8 cellular contexts compared by ENCODE assay signal in genomic region chr7:106598663-106599342, GRCh38.
DNase-seq lines count a peak whose midpoint lies in the region; ATAC-seq and TF ChIP-seq lines count a peak whose summit lies in the region.

No MANE protein-coding gene starts in this region.

- 8 to 11% methylated on average over 6 of the region's 6 CpGs for WGBS in lower leg skin, 2 donors

- H3K9me3 Mint-ChIP-seq in activated CD4-positive, alpha-beta T cell treated with anti-CD3 and anti-CD28 coated beads for 36 hours (ENCODE audit: low read depth) = no peaks in the 10 kb centered on the region
- no peaks in the 10 kb centered on the region for H3K9me3 Mint-ChIP-seq in dendritic cell treated with granulocyte-macrophage colony-stimulating factor and Interleukin-4, amounts not matched to agents 40 ng/mL and 50 ng/mL, for 4 days

- H3K27ac Mint-ChIP-seq in activated CD4-positive, alpha-beta T cell treated with anti-CD3 and anti-CD28 coated beads for 36 hours = no peak overlapping the region
- peak overlapping the region; percentile 54 for H3K27ac Mint-ChIP-seq in dendritic cell treated with granulocyte-macrophage colony-stimulating factor and Interleukin-4, amounts not matched to agents 40 ng/mL and 50 ng/mL, for 4 days

- no peaks in the 10 kb centered on the region for H3K36me3 Mint-ChIP-seq in activated CD4-positive, alpha-beta T cell treated with anti-CD3 and anti-CD28 coated beads for 36 hours (ENCODE audit: low read depth)
- H3K36me3 Mint-ChIP-seq in dendritic cell treated with granulocyte-macrophage colony-stimulating factor and Interleukin-4, amounts not matched to agents 40 ng/mL and 50 ng/mL, for 4 days (ENCODE audit: low read depth) = no peaks in the 10 kb centered on the region

- no peak overlapping the region for H3K4me3 Mint-ChIP-seq in activated CD4-positive, alpha-beta T cell treated with anti-CD3 and anti-CD28 coated beads for 36 hours
- H3K4me3 Mint-ChIP-seq in dendritic cell treated with granulocyte-macrophage colony-stimulating factor and Interleukin-4, amounts not matched to agents 40 ng/mL and 50 ng/mL, for 4 days = no peak overlapping the region

- no peak for DNase-seq in AG04449 (ENCODE audit: low read depth, low spot score)
- DNase-seq in NCI-H345 (lab: John Stamatoyannopoulos, UW) = peak; percentile 91
- DNase-seq in activated CD4-positive, alpha-beta T cell treated with anti-CD3 and anti-CD28 coated beads for 36 hours = peak; percentile 83
- DNase-seq in lower leg skin (ENCODE audit: low spot score in 2 of 2) = peak; percentile 73 to 88
- DNase-seq in stimulated activated CD8-positive, alpha-beta memory T cell treated with anti-CD3 and anti-CD28 coated beads, Interleukin-12 subunit alpha, Interleukin-12 subunit beta, amount 100 ng/mL, for 4 hours (ENCODE audit: low read depth) = peak; percentile 31

- CTCF ChIA-PET in AG04449 (lab: Yijun Ruan, JAX) = interaction anchor here (1.5 to 2.2 kb wide), 3 partner anchors 9 to 56 kb away, joined by 3 to 9 read pairs (median 8); no protein-coding TSS in a partner anchor
- CTCF ChIA-PET in activated CD4-positive, alpha-beta T cell treated with anti-CD3 and anti-CD28 coated beads for 36 hours (lab: Charles Lee) = interaction anchor here (0.6 to 2.3 kb wide), 6 partner anchors 56 to 285 kb away, joined by 3 to 8 read pairs (median 4); partner anchors contain the start of gene CCDC71L

- H3K4me3 ChIP-seq in AG04449 (ENCODE audit: low read depth, low read length) = peak overlapping the region; percentile 45
- H3K4me3 ChIP-seq in lower leg skin (ENCODE audit: low read depth, poor library complexity, severe bottlenecking) = no peak overlapping the region

- TF ChIP-seq CTCF in AG04449 (IDR thresholded peaks at IDR 0.05; ENCODE audit: insufficient read depth, low read length, missing control alignments) (no peak), lower leg skin (IDR thresholded peaks at IDR 0.05) (no peak)

- intact Hi-C loops in activated CD4-positive, alpha-beta T cell treated with anti-CD3 and anti-CD28 coated beads for 36 hours (cut with DNase I, micrococcal nuclease) = loop anchor here in 1 of 2 experiments (1.0 to 5.0 kb wide), 2 partner anchors 61 to 118 kb away; no protein-coding TSS in a partner anchor
- intact Hi-C loops in dendritic cell treated with granulocyte-macrophage colony-stimulating factor and Interleukin-4, amounts not matched to agents 40 ng/mL and 50 ng/mL, for 4 days (cut with micrococcal nuclease) = loop anchor here (5.0 kb wide), 1 partner anchor 47 kb away; no protein-coding TSS in a partner anchor
- intact Hi-C loops in lower leg skin (cut with DNase I; ENCODE audit: low total_unique reads) = no loop called here

- peaks cover 2% of the 10 kb centered on the region for H3K4me1 Mint-ChIP-seq in activated CD4-positive, alpha-beta T cell treated with anti-CD3 and anti-CD28 coated beads for 36 hours
- peaks cover 5% of the 10 kb centered on the region for H3K4me1 Mint-ChIP-seq in dendritic cell treated with granulocyte-macrophage colony-stimulating factor and Interleukin-4, amounts not matched to agents 40 ng/mL and 50 ng/mL, for 4 days (ENCODE audit: low read depth)

- peak; percentile 98 for ATAC-seq in GM18909 (IDR thresholded peaks at IDR 0.05; ENCODE audit: poor library complexity, unreplicated experiment)
- ATAC-seq in HG03135 (IDR thresholded peaks at IDR 0.05; ENCODE audit: unreplicated experiment) = peak; percentile 98
- peak; percentile 99 for ATAC-seq in activated CD4-positive, alpha-beta T cell treated with anti-CD3 and anti-CD28 coated beads for 36 hours

- POLR2A ChIA-PET in AG04449 (lab: Yijun Ruan, JAX) = interaction anchor here (0.6 to 0.8 kb wide), 3 partner anchors 12 to 56 kb away, joined by 3 to 6 read pairs (median 3); no protein-coding TSS in a partner anchor
- POLR2A ChIA-PET in activated CD4-positive, alpha-beta T cell treated with anti-CD3 and anti-CD28 coated beads for 36 hours (lab: Charles Lee) = interaction anchor here (0.7 to 0.8 kb wide), 2 partner anchors 174 to 317 kb away, joined by 3 read pairs; no protein-coding TSS in a partner anchor

- peaks cover 4% of the 10 kb centered on the region for H3K27me3 Mint-ChIP-seq in activated CD4-positive, alpha-beta T cell treated with anti-CD3 and anti-CD28 coated beads for 36 hours
- peaks cover 4% of the 10 kb centered on the region for H3K27me3 Mint-ChIP-seq in dendritic cell treated with granulocyte-macrophage colony-stimulating factor and Interleukin-4, amounts not matched to agents 40 ng/mL and 50 ng/mL, for 4 days

- no peak for TF ChIP-seq POLR2A in lower leg skin (IDR thresholded peaks at IDR 0.05)
